In the genomic region with DNA sequence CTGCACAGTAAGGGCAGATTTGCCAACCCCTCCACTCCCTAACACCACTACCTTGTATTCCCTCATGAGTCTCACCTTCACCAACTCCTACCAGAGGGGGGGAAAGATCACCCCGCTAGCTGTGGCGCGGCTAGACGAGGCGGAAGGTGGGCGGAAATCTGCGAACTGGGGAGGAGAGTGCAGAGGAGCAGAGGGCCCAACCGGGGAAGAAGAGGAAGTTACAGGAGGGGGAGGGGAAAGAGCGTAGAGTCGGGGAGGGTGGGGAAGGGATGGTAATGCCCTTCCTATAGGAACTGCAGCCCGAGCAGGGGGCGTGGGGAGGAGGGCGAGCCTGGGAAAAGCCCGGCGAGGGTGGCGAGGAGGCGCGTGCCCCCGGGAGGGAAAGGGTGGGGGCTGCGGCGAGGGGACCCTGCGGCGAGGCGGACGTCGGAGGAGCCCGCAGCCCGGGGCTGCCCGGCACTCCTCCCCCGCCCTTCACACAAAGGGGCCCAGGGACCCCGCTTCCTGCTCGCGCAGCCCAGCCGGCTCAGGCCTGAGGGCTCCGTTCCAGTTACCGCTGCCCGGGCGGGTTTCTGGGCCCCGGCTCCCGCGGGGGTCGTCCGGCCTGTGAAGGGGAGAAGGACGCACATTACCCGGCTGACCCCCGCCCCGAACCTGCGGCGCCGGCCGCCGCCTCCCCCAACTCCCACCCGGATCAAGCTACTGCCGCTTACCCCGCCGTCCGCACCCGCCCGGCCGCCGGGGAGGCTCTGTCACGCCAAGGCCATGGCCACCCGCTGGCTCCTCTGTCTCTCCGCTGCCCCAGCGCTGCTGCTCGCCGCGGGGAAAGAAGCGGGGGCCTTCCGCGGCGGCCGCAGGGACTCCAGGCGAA, we compare ENCODE assay signal across 1 cellular context.
TF ChIP-seq lines count a peak whose summit lies in the region.

No MANE protein-coding gene starts in this region.

TF ChIP-seq in K562, 482 proteins besides CTCF, POLR2A, EP300 and RAD21 (continued from another document):
- TF ChIP-seq RNF219 (CRISPR knock-in tag; IDR thresholded peaks at IDR 0.05) (no peak), BCL6 (CRISPR knock-in tag; IDR thresholded peaks at IDR 0.05) (no peak), MTA3 (IDR thresholded peaks at IDR 0.05; ENCODE audit: borderline replicate concordance) (no peak), ZEB2 (IDR thresholded peaks at IDR 0.05) (no peak), ZNF766 (CRISPR knock-in tag; conservative IDR thresholded peaks at IDR 0.05) (no peak), GABPB2 (CRISPR knock-in tag; conservative IDR thresholded peaks at IDR 0.05) (no peak), MTA1 (IDR thresholded peaks at IDR 0.05; ENCODE audit: borderline replicate concordance) (no peak), SRSF7 (optimal IDR thresholded peaks at IDR 0.05; ENCODE audit: low read depth, low read length) (no peak), BACH1 (tag; IDR thresholded peaks at IDR 0.05) (no peak), ZNF318 (IDR thresholded peaks at IDR 0.05; ENCODE audit: borderline replicate concordance in 1 of 2, low read depth in 1 of 2) (no peak), ETV6 (IDR thresholded peaks at IDR 0.05; ENCODE audit: borderline replicate concordance in 1 of 2, low read depth in 2 of 2, low read length in 1 of 2) (peak in 1 of 2 experiments; percentile 30; a peak in 2 of 4 replicates), ETV6 (CRISPR knock-in tag; IDR thresholded peaks at IDR 0.05; ENCODE audit: borderline replicate concordance) (no peak), HMGN3 (IDR thresholded peaks at IDR 0.05; ENCODE audit: borderline replicate concordance, extremely low read depth, insufficient read length, low read depth, low read length) (no peak), STAG1 (CRISPR knock-in tag; IDR thresholded peaks at IDR 0.05; ENCODE audit: borderline replicate concordance) (no peak), TGIF2 (CRISPR knock-in tag; IDR thresholded peaks at IDR 0.05) (0 out of 2 replicates have a peak, but pooled peaks have one; percentile 24), AFF1 (IDR thresholded peaks at IDR 0.05; ENCODE audit: low read depth in 1 of 2, partially characterized antibody in 2 of 2) (no peak), ELF1 (tag; IDR thresholded peaks at IDR 0.05) (peak; percentile 73)
- TF ChIP-seq, protein P1, sequence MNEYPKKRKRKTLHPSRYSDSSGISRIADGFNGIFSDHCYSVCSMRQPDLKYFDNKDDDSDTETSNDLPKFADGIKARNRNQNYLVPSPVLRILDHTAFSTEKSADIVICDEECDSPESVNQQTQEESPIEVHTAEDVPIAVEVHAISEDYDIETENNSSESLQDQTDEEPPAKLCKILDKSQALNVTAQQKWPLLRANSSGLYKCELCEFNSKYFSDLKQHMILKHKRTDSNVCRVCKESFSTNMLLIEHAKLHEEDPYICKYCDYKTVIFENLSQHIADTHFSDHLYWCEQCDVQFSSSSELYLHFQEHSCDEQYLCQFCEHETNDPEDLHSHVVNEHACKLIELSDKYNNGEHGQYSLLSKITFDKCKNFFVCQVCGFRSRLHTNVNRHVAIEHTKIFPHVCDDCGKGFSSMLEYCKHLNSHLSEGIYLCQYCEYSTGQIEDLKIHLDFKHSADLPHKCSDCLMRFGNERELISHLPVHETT (CRISPR knock-in tag; conservative IDR thresholded peaks at IDR 0.05 in 1 of 2, IDR thresholded peaks at IDR 0.05 in 1 of 2): no peak
- TF ChIP-seq, protein P2, sequence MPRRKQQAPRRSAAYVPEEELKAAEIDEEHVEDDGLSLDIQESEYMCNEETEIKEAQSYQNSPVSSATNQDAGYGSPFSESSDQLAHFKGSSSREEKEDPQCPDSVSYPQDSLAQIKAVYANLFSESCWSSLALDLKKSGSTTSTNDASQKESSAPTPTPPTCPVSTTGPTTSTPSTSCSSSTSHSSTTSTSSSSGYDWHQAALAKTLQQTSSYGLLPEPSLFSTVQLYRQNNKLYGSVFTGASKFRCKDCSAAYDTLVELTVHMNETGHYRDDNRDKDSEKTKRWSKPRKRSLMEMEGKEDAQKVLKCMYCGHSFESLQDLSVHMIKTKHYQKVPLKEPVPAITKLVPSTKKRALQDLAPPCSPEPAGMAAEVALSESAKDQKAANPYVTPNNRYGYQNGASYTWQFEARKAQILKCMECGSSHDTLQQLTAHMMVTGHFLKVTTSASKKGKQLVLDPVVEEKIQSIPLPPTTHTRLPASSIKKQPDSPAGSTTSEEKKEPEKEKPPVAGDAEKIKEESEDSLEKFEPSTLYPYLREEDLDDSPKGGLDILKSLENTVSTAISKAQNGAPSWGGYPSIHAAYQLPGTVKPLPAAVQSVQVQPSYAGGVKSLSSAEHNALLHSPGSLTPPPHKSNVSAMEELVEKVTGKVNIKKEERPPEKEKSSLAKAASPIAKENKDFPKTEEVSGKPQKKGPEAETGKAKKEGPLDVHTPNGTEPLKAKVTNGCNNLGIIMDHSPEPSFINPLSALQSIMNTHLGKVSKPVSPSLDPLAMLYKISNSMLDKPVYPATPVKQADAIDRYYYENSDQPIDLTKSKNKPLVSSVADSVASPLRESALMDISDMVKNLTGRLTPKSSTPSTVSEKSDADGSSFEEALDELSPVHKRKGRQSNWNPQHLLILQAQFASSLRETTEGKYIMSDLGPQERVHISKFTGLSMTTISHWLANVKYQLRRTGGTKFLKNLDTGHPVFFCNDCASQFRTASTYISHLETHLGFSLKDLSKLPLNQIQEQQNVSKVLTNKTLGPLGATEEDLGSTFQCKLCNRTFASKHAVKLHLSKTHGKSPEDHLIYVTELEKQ (CRISPR knock-in tag; IDR thresholded peaks at IDR 0.05): no peak
- TF ChIP-seq, protein P3, sequence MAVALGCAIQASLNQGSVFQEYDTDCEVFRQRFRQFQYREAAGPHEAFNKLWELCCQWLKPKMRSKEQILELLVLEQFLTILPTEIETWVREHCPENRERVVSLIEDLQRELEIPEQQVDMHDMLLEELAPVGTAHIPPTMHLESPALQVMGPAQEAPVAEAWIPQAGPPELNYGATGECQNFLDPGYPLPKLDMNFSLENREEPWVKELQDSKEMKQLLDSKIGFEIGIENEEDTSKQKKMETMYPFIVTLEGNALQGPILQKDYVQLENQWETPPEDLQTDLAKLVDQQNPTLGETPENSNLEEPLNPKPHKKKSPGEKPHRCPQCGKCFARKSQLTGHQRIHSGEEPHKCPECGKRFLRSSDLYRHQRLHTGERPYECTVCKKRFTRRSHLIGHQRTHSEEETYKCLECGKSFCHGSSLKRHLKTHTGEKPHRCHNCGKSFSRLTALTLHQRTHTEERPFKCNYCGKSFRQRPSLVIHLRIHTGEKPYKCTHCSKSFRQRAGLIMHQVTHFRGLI (CRISPR knock-in tag; IDR thresholded peaks at IDR 0.05): no peak
